In genomic region chr17:47806913-47807255, GRCh38 we compare ENCODE assay signal across 20 cellular contexts. TPM values are rescaled to one million over a fixed set of nuclear protein-coding genes. Genes with fewer than 3 reads are reported as not detected.
DNase-seq lines count a peak whose midpoint lies in the region; ATAC-seq and TF ChIP-seq lines count a peak whose summit lies in the region.
"Had no signal": no experiment of that assay in that cellular context is flagged by ENCODE, and none has a peak within 500 bp of the region (broad histone marks: within the 10 kb centered on the region; RNA-seq: fewer than 3 reads in every experiment).

No MANE protein-coding gene starts in this region.

- intact Hi-C loops in gastrocnemius medialis (cut with DNase I; ENCODE audit: low total_unique reads) (loop anchor here (10.0 kb wide), 1 partner anchor 112 kb away; the partner anchor contains the start of gene TBKBP1), breast epithelium (cut with DNase I; ENCODE audit: low total_unique reads) (no loop called here)

- 82 to 84% methylated on average over 9 of the region's 9 CpGs for WGBS in gastroesophageal sphincter (ENCODE audit: low coverage in 1 of 2), 2 donors

- H3K9me3 ChIP-seq in BLaER1 (no peaks in the 10 kb centered on the region), gastrocnemius medialis (no peaks in the 10 kb centered on the region), breast epithelium (no peaks in the 10 kb centered on the region), gastroesophageal sphincter (no peaks in the 10 kb centered on the region)

- no peak for DNase-seq in central memory CD8-positive, alpha-beta T cell (ENCODE audit: low spot score in 2 of 2)
- DNase-seq in mesenteric fat pad (ENCODE audit: low spot score) (peak; percentile 69), gastrocnemius medialis (no peak), breast epithelium (ENCODE audit: low spot score in 2 of 2) (no peak), GM23338 (ENCODE audit: low spot score) (no peak)
- DNase-seq: CD4-positive, CD25-positive, alpha-beta regulatory T cell; COR-L47; DMS153; GF-D8; HCEC 1CT; MM.1S; NCI-H1105 treated with DMSO at 0.1 percent for 48 hours; NCI-H1694; NCI-H748 treated with DMSO at 0.1 percent for 48 hours had no signal

- TF ChIP-seq CTCF in gastrocnemius medialis (IDR thresholded peaks at IDR 0.05 in 4 of 5, conservative IDR thresholded peaks at IDR 0.05 in 1 of 5) (no peak), breast epithelium (IDR thresholded peaks at IDR 0.05) (no peak), GM23338 (conservative IDR thresholded peaks at IDR 0.05; ENCODE audit: low read depth in 2 of 2) (no peak), gastroesophageal sphincter (IDR thresholded peaks at IDR 0.05) (no peak)

- H3K9me3 Mint-ChIP-seq in central memory CD8-positive, alpha-beta T cell = no peaks in the 10 kb centered on the region
- no peaks in the 10 kb centered on the region for H3K9me3 Mint-ChIP-seq in GM23338

- H3K9ac ChIP-seq in BLaER1 = no peak overlapping the region

- H3K9me2 ChIP-seq in GM23338 (ENCODE audit: insufficient read depth) = no peaks in the 10 kb centered on the region

- H3K4me1 ChIP-seq in BLaER1 (peaks cover 56% of the 10 kb centered on the region), gastrocnemius medialis (peaks cover 0 to 34% of the 10 kb centered on the region in 2 donors), breast epithelium (no peaks in the 10 kb centered on the region), GM23338 (ENCODE audit: insufficient read depth) (no peaks in the 10 kb centered on the region), gastroesophageal sphincter (peaks cover 0 to 7% (median 0%) of the 10 kb centered on the region in 3 donors)

- TF ChIP-seq EP300 in gastroesophageal sphincter (IDR thresholded peaks at IDR 0.05) = no peak

- H3K27me3 Mint-ChIP-seq in central memory CD8-positive, alpha-beta T cell = no peaks in the 10 kb centered on the region
- H3K27me3 Mint-ChIP-seq in GM23338 (ENCODE audit: insufficient read depth, low read depth, poor library complexity) = peaks cover 8% of the 10 kb centered on the region
- H3K27me3 Mint-ChIP-seq: B cell; CD4-positive, CD25-positive, alpha-beta regulatory T cell had no signal

- TF ChIP-seq POLR2A in gastrocnemius medialis (IDR thresholded peaks at IDR 0.05) (no peak), breast epithelium (IDR thresholded peaks at IDR 0.05) (no peak), gastroesophageal sphincter (IDR thresholded peaks at IDR 0.05) (no peak)

- H3K4me2 ChIP-seq in BLaER1 (peak overlapping the region; percentile 81; the same call in 1 of the 2 replicates), GM23338 (no peak overlapping the region)

- in situ Hi-C loops in gastrocnemius medialis (cut with MboI; ENCODE audit: low sequenced_read_pairs in 4 of 4) = loop anchor here in 1 of 4 donors (10.0 kb wide), 1 partner anchor 112 kb away; the partner anchor contains the start of gene TBKBP1

- peak overlapping the region; percentile 84 for H3K27ac Mint-ChIP-seq in central memory CD8-positive, alpha-beta T cell (ENCODE audit: low read depth)
- no peak overlapping the region for H3K27ac Mint-ChIP-seq in GM23338
- H3K27ac Mint-ChIP-seq: B cell; CD4-positive, CD25-positive, alpha-beta regulatory T cell had no signal

- no peaks in the 10 kb centered on the region for H3K79me2 ChIP-seq in GM23338 (replicated peaks; ENCODE audit: insufficient read depth)

- H3F3A ChIP-seq in GM23338 (replicated peaks; ENCODE audit: low read depth) = no peaks in the 10 kb centered on the region

- no peak for ATAC-seq in central memory CD8-positive, alpha-beta T cell (replicated peaks; ENCODE audit: extremely low read depth, poor library complexity, severe bottlenecking)
- ATAC-seq in gastrocnemius medialis (no peak), GM23338 (no peak), gastroesophageal sphincter (no peak)
- ATAC-seq: Right ventricle myocardium inferior had no signal

- H2AFZ ChIP-seq in GM23338 = no peak overlapping the region

- H3K27ac ChIP-seq in BLaER1 (peak overlapping the region; percentile 69; the same call in 1 of the 2 replicates), gastrocnemius medialis (peak overlapping the region; percentile 61 to 86 (median 74)), breast epithelium (no peak overlapping the region), GM23338 (ENCODE audit: low read depth) (no peak overlapping the region), gastroesophageal sphincter (no peak overlapping the region)

- peaks cover 45% of the 10 kb centered on the region for H3K36me3 Mint-ChIP-seq in central memory CD8-positive, alpha-beta T cell (ENCODE audit: insufficient read depth)
- H3K36me3 Mint-ChIP-seq in GM23338 (ENCODE audit: low read depth) = peaks cover 5% of the 10 kb centered on the region; the same call in 1 of the 3 replicates

- H4K20me1 ChIP-seq in BLaER1 (0 out of 2 replicates have a peak, but pooled peaks cover 7% of the 10 kb centered on the region), GM23338 (replicated peaks; ENCODE audit: insufficient read depth) (no peaks in the 10 kb centered on the region; the same call in 1 of the 2 replicates)

- peaks cover 25% of the 10 kb centered on the region for H3K4me1 Mint-ChIP-seq in central memory CD8-positive, alpha-beta T cell
- H3K4me1 Mint-ChIP-seq in GM23338 = peaks cover 7% of the 10 kb centered on the region; the same call in 2 of the 3 replicates

- H3K27me3 ChIP-seq in BLaER1 (no peaks in the 10 kb centered on the region), gastrocnemius medialis (no peaks in the 10 kb centered on the region), breast epithelium (no peaks in the 10 kb centered on the region), GM23338 (ENCODE audit: insufficient read depth) (no peaks in the 10 kb centered on the region), gastroesophageal sphincter (peaks cover 14% of the 10 kb centered on the region)

- no peak overlapping the region for H3K4me3 Mint-ChIP-seq in central memory CD8-positive, alpha-beta T cell
- no peak overlapping the region for H3K4me3 Mint-ChIP-seq in GM23338
- H3K4me3 Mint-ChIP-seq: B cell; CD4-positive, CD25-positive, alpha-beta regulatory T cell had no signal

- peaks cover 54% of the 10 kb centered on the region for H3K36me3 ChIP-seq in BLaER1
- peaks cover 0 to 16% of the 10 kb centered on the region in 2 donors for H3K36me3 ChIP-seq in gastrocnemius medialis
- H3K36me3 ChIP-seq in breast epithelium = no peaks in the 10 kb centered on the region
- H3K36me3 ChIP-seq in GM23338 (ENCODE audit: insufficient read depth) = no peaks in the 10 kb centered on the region
- peaks cover 0 to 48% of the 10 kb centered on the region in 2 donors for H3K36me3 ChIP-seq in gastroesophageal sphincter

- H3K4me3 ChIP-seq in BLaER1 (no peak overlapping the region), gastrocnemius medialis (no peak overlapping the region), breast epithelium (no peak overlapping the region), GM23338 (no peak overlapping the region), gastroesophageal sphincter (no peak overlapping the region)

TF ChIP-seq in GM23338, 12 proteins besides CTCF, POLR2A, EP300 and RAD21 (continues in another document):
- no peak for TF ChIP-seq ETS1 (IDR thresholded peaks at IDR 0.05)
- TF ChIP-seq ZNF114 (CRISPR knock-in tag; IDR thresholded peaks at IDR 0.05) = no peak
- TF ChIP-seq ZNF331 (CRISPR knock-in tag; IDR thresholded peaks at IDR 0.05; ENCODE audit: low read depth) = no peak
- TF ChIP-seq EZH2phosphoT487 (IDR thresholded peaks at IDR 0.05; ENCODE audit: unreplicated experiment) = no peak
- no peak for TF ChIP-seq JUNB (IDR thresholded peaks at IDR 0.05; ENCODE audit: unreplicated experiment)
- TF ChIP-seq CREB1 (CRISPR knock-in tag; IDR thresholded peaks at IDR 0.05; ENCODE audit: low read depth) = no peak

RNA-seq across cellular contexts. Expression of gene OSBPL7, which starts 14.7 kb away (rescaled TPM):
- total RNA-seq in mesenteric fat pad = 5.1 TPM
- 1 to 10 TPM in 3 of 4 donors, under 1 TPM in 1; 0.89 to 4.6 (median 1.6) TPM for total RNA-seq in gastrocnemius medialis
- total RNA-seq in breast epithelium = 10 to 100 TPM in 1 of 3 donors, 1 to 10 TPM in 2; 3.0 to 10.2 (median 8.9) TPM
- 8.1 and 9.8 TPM in 2 replicates for total RNA-seq in GM23338 (2014; rRNA removed; shearing (Covaris generic))
- polyA plus RNA-seq in GM23338 (2016; fragmentation: Nextera tagmentation; extraction: Ambion mirVana) = 3.4 and 3.7 TPM in 2 replicates
- total RNA-seq in gastroesophageal sphincter = 1 to 10 TPM; 2.2 to 4.1 (median 3.8) TPM

RNA-seq across cellular contexts. Expression of gene MRPL10, which starts 24.5 kb away (rescaled TPM):
- 33.5 TPM for total RNA-seq in mesenteric fat pad
- total RNA-seq in gastrocnemius medialis = 10 to 100 TPM; 38.6 to 76.5 (median 49.6) TPM
- total RNA-seq in breast epithelium = 10 to 100 TPM; 35.0 to 43.5 (median 36.7) TPM
- 74.7 and 75.8 TPM in 2 replicates for total RNA-seq in GM23338 (2014; rRNA removed; shearing (Covaris generic))
- 50.2 and 53.5 TPM in 2 replicates for polyA plus RNA-seq in GM23338 (2016; fragmentation: Nextera tagmentation; extraction: Ambion mirVana)
- 10 to 100 TPM; 34.9 to 74.9 (median 55.0) TPM for total RNA-seq in gastroesophageal sphincter

RNA-seq across cellular contexts. Expression of gene LRRC46, which starts 24.6 kb away (rescaled TPM):
- total RNA-seq in mesenteric fat pad = not detected
- total RNA-seq in gastrocnemius medialis = under 1 TPM in 1 of 4 donors, not detected in 3; 0.20 TPM
- under 1 TPM; 0.16 to 0.59 (median 0.33) TPM for total RNA-seq in breast epithelium
- 0.35 TPM in 1 of 2 replicates, not detected in the other for total RNA-seq in GM23338 (2014; rRNA removed; shearing (Covaris generic))
- polyA plus RNA-seq in GM23338 (2016; fragmentation: Nextera tagmentation; extraction: Ambion mirVana) = 0.14 and 0.18 TPM in 2 replicates
- 1 to 10 TPM in 1 of 4 donors, under 1 TPM in 1, not detected in 2; 0.46 to 1.3 TPM for total RNA-seq in gastroesophageal sphincter
- total RNA-seq: Daoy had no signal

RNA-seq across cellular contexts. Expression of gene SCRN2, which starts 34.2 kb away (rescaled TPM):
- 70.6 TPM for total RNA-seq in mesenteric fat pad
- 10 to 100 TPM; 11.0 to 22.3 (median 16.8) TPM for total RNA-seq in gastrocnemius medialis
- 100 to 1,000 TPM in 1 of 3 donors, 10 to 100 TPM in 2; 49.2 to 108 (median 54.9) TPM for total RNA-seq in breast epithelium
- 39.1 and 40.6 TPM in 2 replicates for total RNA-seq in GM23338 (2014; rRNA removed; shearing (Covaris generic))
- polyA plus RNA-seq in GM23338 (2016; fragmentation: Nextera tagmentation; extraction: Ambion mirVana) = 44.0 and 45.5 TPM in 2 replicates
- 10 to 100 TPM; 17.4 to 28.9 (median 21.8) TPM for total RNA-seq in gastroesophageal sphincter

RNA-seq across cellular contexts. Expression of gene SP6, which starts 44.1 kb away (rescaled TPM):
- total RNA-seq in mesenteric fat pad = 1.9 TPM
- under 1 TPM in 1 of 4 donors, not detected in 3; 0.16 TPM for total RNA-seq in gastrocnemius medialis
- total RNA-seq in breast epithelium = 1 to 10 TPM in 2 of 3 donors, under 1 TPM in 1; 0.48 to 5.3 (median 3.6) TPM
- total RNA-seq in GM23338 (2014; rRNA removed; shearing (Covaris generic)) = 0.82 and 1.0 TPM in 2 replicates
- 0.13 and 0.23 TPM in 2 replicates for polyA plus RNA-seq in GM23338 (2016; fragmentation: Nextera tagmentation; extraction: Ambion mirVana)
- under 1 TPM; 0.12 to 0.31 (median 0.14) TPM for total RNA-seq in gastroesophageal sphincter
- total RNA-seq: B cell, LHCN-M2 had no signal
- polyA plus RNA-seq: CD4-positive, CD25-positive, alpha-beta regulatory T cell had no signal

Comparison
In these comparisons a context has a peak if more than half of its experiments do, and no peak if none do; other contexts are left out.
1. H3K27ac ChIP-seq: peak in BLaER1 (single experiment) and gastrocnemius medialis (4 of 4); none in breast epithelium (0 of 2), GM23338 (single experiment) and gastroesophageal sphincter (0 of 4).